In genomic region chr15:40906101-40906946, GRCh38 we compare ENCODE assay signal across 8 cellular contexts. TPM values are rescaled to one million over a fixed set of nuclear protein-coding genes. Genes with fewer than 3 reads are reported as not detected.
DNase-seq lines count a peak whose midpoint lies in the region; ATAC-seq and TF ChIP-seq lines count a peak whose summit lies in the region.

No MANE protein-coding gene starts in this region.

- peak overlapping the region; percentile 70 for H3K4me3 ChIP-seq in ACC112 (ENCODE audit: low read depth, low read length)
- peak overlapping the region; percentile 31 to 38 (median 32) for H3K4me3 ChIP-seq in right lobe of liver

- ATAC-seq in GM18868 (IDR thresholded peaks at IDR 0.05; ENCODE audit: unreplicated experiment) (peak; percentile 76), HG03280 (IDR thresholded peaks at IDR 0.05; ENCODE audit: unreplicated experiment) (peak; percentile 73), right lobe of liver (peak; percentile 71 to 87 (median 75))

- H3K27me3 ChIP-seq in ACC112 (ENCODE audit: insufficient read depth, low read length) = no peaks in the 10 kb centered on the region
- no peaks in the 10 kb centered on the region for H3K27me3 ChIP-seq in right lobe of liver

- H3K9me3 ChIP-seq in right lobe of liver = no peaks in the 10 kb centered on the region

- WGBS in right lobe of liver (ENCODE audit: insufficient coverage, low coverage, low lambda C conversion rate, missing lambda C conversion rate) = 3% methylated on average over 5 of the region's 35 CpGs

- peaks cover 2% of the 10 kb centered on the region for H3K79me2 ChIP-seq in ACC112 (ENCODE audit: control insufficient read depth, insufficient read depth, low read length, unreplicated experiment)

- DNase-seq in NCI-H510A (lab: John Stamatoyannopoulos, UW) (peak; percentile 81), dermis blood vessel endothelial cell (peak; percentile 99), right lobe of liver (peak; percentile 90 to 94 (median 94))
- DNase-seq in activated CD4-positive, alpha-beta T cell treated with anti-CD3 and anti-CD28 coated beads, Interleukin-2, amount 50 U/mL, for 1 hour = peak; percentile 70
- peak; percentile 78 for DNase-seq in stimulated activated CD4-positive, alpha-beta T cell treated with anti-CD3 and anti-CD28 coated beads, Interleukin-4, amount 100 ng/mL, for 24 hours

- TF ChIP-seq CTCF in right lobe of liver (IDR thresholded peaks at IDR 0.05) = peak; percentile 88 to 96 (median 92)

- intact Hi-C loops in right lobe of liver (cut with DNase I) = loop anchor here (10.0 kb wide), 3 partner anchors 108 to 278 kb away; no protein-coding TSS in a partner anchor

- no peak overlapping the region for H2AFZ ChIP-seq in ACC112 (ENCODE audit: low read length, unreplicated experiment)

- TF ChIP-seq POLR2A in right lobe of liver (IDR thresholded peaks at IDR 0.05) = peak; percentile 61

- H3K36me3 ChIP-seq in ACC112 (ENCODE audit: insufficient read depth, low read length) = peaks cover 10% of the 10 kb centered on the region; the same call in 1 of the 2 replicates
- peaks cover 0 to 11% (median 6%) of the 10 kb centered on the region in 4 donors for H3K36me3 ChIP-seq in right lobe of liver

- peaks cover 40% of the 10 kb centered on the region for H3K4me1 ChIP-seq in ACC112 (ENCODE audit: control insufficient read depth, insufficient read depth, low read length, unreplicated experiment)
- peaks cover 0 to 69% (median 28%) of the 10 kb centered on the region in 4 donors for H3K4me1 ChIP-seq in right lobe of liver

- H3K27ac ChIP-seq in ACC112 (ENCODE audit: low read depth, low read length) (peak overlapping the region; percentile 73), right lobe of liver (peak overlapping the region; percentile 71 to 98 (median 95))

RNA-seq across cellular contexts. Expression of gene VPS18, which starts 12.1 kb away (rescaled TPM):
- total RNA-seq in dermis blood vessel endothelial cell = 64.1 and 67.2 TPM in 2 replicates
- total RNA-seq in right lobe of liver = 10 to 100 TPM in 5 of 6 experiments, 1 to 10 TPM in 1; 8.4 to 24.7 (median 12.9) TPM

RNA-seq across cellular contexts. Expression of gene DLL4, which starts 22.8 kb away (rescaled TPM):
- total RNA-seq in dermis blood vessel endothelial cell (128 and 158 TPM in 2 replicates), right lobe of liver (1 to 10 TPM; 2.9 to 8.7 (median 4.2) TPM)

RNA-seq across cellular contexts. Expression of gene RHOV, which starts 32.3 kb away (rescaled TPM):
- 0.17 TPM in 1 of 2 replicates, not detected in the other for total RNA-seq in dermis blood vessel endothelial cell
- total RNA-seq in right lobe of liver = not detected

RNA-seq across cellular contexts. Expression of gene CHAC1, which starts 46.9 kb away (rescaled TPM):
- total RNA-seq in dermis blood vessel endothelial cell (2.2 and 2.9 TPM in 2 replicates), right lobe of liver (10 to 100 TPM in 2 of 6 experiments, 1 to 10 TPM in 1, under 1 TPM in 3; 0.22 to 11.6 (median 0.97) TPM)

Comparison
In these comparisons a context has a peak if more than half of its experiments do, and no peak if none do; other contexts are left out.
1. Peak in every context shown above with its lines: DNase-seq, ATAC-seq, H3K4me3 ChIP-seq and H3K27ac ChIP-seq.
2. RNA of gene DLL4, which starts 22.8 kb away (total RNA-seq): 128 to 158 TPM in dermis blood vessel endothelial cell; 2.9 to 8.7 TPM in right lobe of liver; every median in the first group is over 10 times any median in the second.